Comparison of ENCODE assay signal across 18 cellular contexts in the genomic region with DNA sequence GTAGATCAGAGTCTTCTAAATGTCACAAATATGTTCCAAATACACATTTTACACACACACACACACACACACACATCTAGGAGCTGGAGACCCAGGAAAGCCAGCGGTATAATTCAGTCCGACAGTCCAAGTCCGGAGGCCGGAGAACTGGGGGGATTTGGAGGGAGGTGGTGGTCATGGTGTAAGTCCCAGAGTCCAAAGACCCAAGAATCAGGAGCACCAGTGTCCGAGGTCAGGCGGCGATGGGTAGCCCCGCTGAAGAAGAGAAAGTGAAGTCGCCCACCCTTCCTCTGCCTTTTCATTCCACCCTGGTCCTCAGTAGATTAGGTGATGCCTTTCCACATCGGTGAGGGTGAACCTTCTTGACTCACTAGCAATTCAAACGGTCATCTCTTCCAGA.
DNase-seq lines count a peak whose midpoint lies in the region; ATAC-seq, FAIRE-seq and TF ChIP-seq lines count a peak whose summit lies in the region.
"Had no signal": no experiment of that assay in that cellular context is flagged by ENCODE, and none has a peak within 500 bp of the region (broad histone marks: within the 10 kb centered on the region; RNA-seq: fewer than 3 reads in every experiment).

No MANE protein-coding gene starts in this region.

- H3K9me3 ChIP-seq in Peyer's patch (no peaks in the 10 kb centered on the region), kidney (ENCODE audit: control insufficient read depth in 1 of 2, low read length in 2 of 2) (no peaks in the 10 kb centered on the region), suprapubic skin (no peaks in the 10 kb centered on the region)
- H3K9me3 ChIP-seq: BLaER1 had no signal

- WGBS in suprapubic skin, result 99% methylated on average over 11 of the region's 11 CpGs

- no peak for TF ChIP-seq EP300 in suprapubic skin (IDR thresholded peaks at IDR 0.05)

- H3K27me3 ChIP-seq in Peyer's patch (no peaks in the 10 kb centered on the region), suprapubic skin (no peaks in the 10 kb centered on the region)
- H3K27me3 ChIP-seq: BLaER1 had no signal

- no peak overlapping the region for H3K4me3 ChIP-seq in Peyer's patch
- H3K4me3 ChIP-seq in kidney (ENCODE audit: low read length in 2 of 2), result no peak overlapping the region
- H3K4me3 ChIP-seq in suprapubic skin, result no peak overlapping the region
- H3K4me3 ChIP-seq: BLaER1 had no signal

- H3K36me3 ChIP-seq in Peyer's patch (no peaks in the 10 kb centered on the region), kidney (ENCODE audit: control insufficient read depth in 1 of 2, insufficient read depth in 2 of 2, low read length in 2 of 2) (no peaks in the 10 kb centered on the region), suprapubic skin (no peaks in the 10 kb centered on the region)

- intact Hi-C loops in kidney (cut with DNase I), result no loop called here

- no peak for ATAC-seq in GM18907 (IDR thresholded peaks at IDR 0.05; ENCODE audit: unreplicated experiment)

- TF ChIP-seq POLR2A in Peyer's patch (IDR thresholded peaks at IDR 0.05) (no peak), suprapubic skin (IDR thresholded peaks at IDR 0.05) (no peak)

- TF ChIP-seq CTCF in Peyer's patch (IDR thresholded peaks at IDR 0.05) (no peak), kidney (IDR thresholded peaks at IDR 0.05; ENCODE audit: borderline replicate concordance, extremely low read depth, insufficient read depth) (no peak), suprapubic skin (IDR thresholded peaks at IDR 0.05) (no peak)

- H3K27ac ChIP-seq in Peyer's patch (no peak overlapping the region), kidney (ENCODE audit: low read depth in 2 of 2, low read length in 2 of 2) (no peak overlapping the region), suprapubic skin (no peak overlapping the region)
- H3K27ac ChIP-seq: BLaER1, HL-60 had no signal

- no peak overlapping the region for H3K9ac ChIP-seq in kidney (ENCODE audit: low read length in 2 of 2)
- H3K9ac ChIP-seq: BLaER1 had no signal

- H3K4me1 ChIP-seq in Peyer's patch (peaks cover 0 to 24% (median 0%) of the 10 kb centered on the region in 4 donors), kidney (ENCODE audit: control insufficient read depth in 1 of 2, insufficient read depth in 1 of 2, low read depth in 1 of 2, low read length in 2 of 2) (peaks cover 6 to 7% of the 10 kb centered on the region in 2 donors), suprapubic skin (peaks cover 32% of the 10 kb centered on the region)

- FAIRE-seq in kidney (lab: Jason Lieb, UNC), result no peak
- FAIRE-seq: GM18507, GM19239 had no signal

- DNase-seq in activated CD8-positive, alpha-beta memory T cell treated with anti-CD3 and anti-CD28 coated beads, Interleukin-2, amount 50 U/mL, for 48 hours, result peak; percentile 29
- no peak for DNase-seq in activated CD8-positive, alpha-beta memory T cell treated with anti-CD3 and anti-CD28 coated beads, Interleukin-2, amount 50 U/mL, for 4 hours
- peak in 2 of 3 donors; percentile 3 to 26 for DNase-seq in Peyer's patch
- peak; percentile 42 for DNase-seq in kidney
- peak; percentile 34 to 67 for DNase-seq in suprapubic skin (ENCODE audit: low spot score in 2 of 2)
- no peak for DNase-seq in NCI-H128 (lab: John Stamatoyannopoulos, UW; ENCODE audit: unreplicated experiment)
- no peak for DNase-seq in DMS 273 (lab: John Stamatoyannopoulos, UW; ENCODE audit: unreplicated experiment)
- DNase-seq: 8988T; AML-193; CD8-positive, alpha-beta memory T cell; DMS 273 treated with DMSO at 0.1 percent for 48 hours; HCEC 1CT; HFFc6 had no signal

Comparison
In these comparisons a context has a peak if more than half of its experiments do, and no peak if none do; other contexts are left out.
1. DNase-seq: peak in activated CD8-positive, alpha-beta memory T cell treated with anti-CD3 and anti-CD28 coated beads, Interleukin-2, amount 50 U/mL, for 48 hours (single experiment), Peyer's patch (2 of 3), kidney (single experiment) and suprapubic skin (2 of 2); none in activated CD8-positive, alpha-beta memory T cell treated with anti-CD3 and anti-CD28 coated beads, Interleukin-2, amount 50 U/mL, for 4 hours (single experiment), NCI-H128 (single experiment) and DMS 273 (single experiment).